Comparison of ENCODE assay signal across 32 cellular contexts in the genomic region with DNA sequence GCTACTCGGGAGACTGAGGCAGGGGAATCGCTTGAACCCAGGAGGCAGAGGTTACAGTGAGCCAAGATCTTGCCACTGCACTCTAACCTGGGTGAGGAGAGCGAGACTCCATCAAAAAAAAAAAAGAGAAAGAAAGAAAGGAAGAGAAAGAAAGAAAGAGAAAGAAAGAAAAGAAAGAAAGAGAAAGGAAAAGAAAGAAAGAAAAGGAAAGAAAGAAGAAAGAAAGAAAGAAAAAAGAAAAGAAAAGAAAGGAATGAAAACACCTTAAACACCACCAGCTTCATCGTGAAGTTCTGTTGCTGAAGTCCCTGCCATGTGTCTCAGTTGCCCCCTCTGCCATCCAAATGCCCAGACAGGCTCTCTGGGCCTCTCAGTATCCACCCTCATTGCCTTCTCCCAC. TPM values are rescaled to one million over a fixed set of nuclear protein-coding genes. Genes with fewer than 3 reads are reported as not detected.
DNase-seq lines count a peak whose midpoint lies in the region; ATAC-seq and TF ChIP-seq lines count a peak whose summit lies in the region.
"Had no signal": no experiment of that assay in that cellular context is flagged by ENCODE, and none has a peak within 500 bp of the region (broad histone marks: within the 10 kb centered on the region; RNA-seq: fewer than 3 reads in every experiment).

No MANE protein-coding gene starts in this region.

- H3K4me1 Mint-ChIP-seq in activated CD4-positive, alpha-beta T cell treated with anti-CD3 and anti-CD28 coated beads, Interleukin-2, amount 10 ng/mL, durations not matched to agents 24 days and 14 days: peaks cover 69% of the 10 kb centered on the region
- H3K4me1 Mint-ChIP-seq in CD8-positive, alpha-beta memory T cell: peaks cover 77 to 91% (median 87%) of the 10 kb centered on the region in 3 donors
- peaks cover 83% of the 10 kb centered on the region for H3K4me1 Mint-ChIP-seq in activated naive CD8-positive, alpha-beta T cell (ENCODE audit: low read depth)
- H3K4me1 Mint-ChIP-seq in naive thymus-derived CD8-positive, alpha-beta T cell: peaks cover 48 to 90% (median 86%) of the 10 kb centered on the region in 4 donors

- no peaks in the 10 kb centered on the region for H3K9me3 ChIP-seq in CD8-positive, alpha-beta memory T cell (ENCODE audit: low read length)
- H3K9me3 ChIP-seq in sigmoid colon: no peaks in the 10 kb centered on the region
- H3K9me3 ChIP-seq: heart left ventricle, SJCRH30, suprapubic skin had no signal

- H3K4me3 ChIP-seq in CD8-positive, alpha-beta memory T cell (ENCODE audit: low read length): no peak overlapping the region
- no peak overlapping the region for H3K4me3 ChIP-seq in sigmoid colon
- H3K4me3 ChIP-seq: GM12878, heart left ventricle, SJCRH30, suprapubic skin had no signal

- no peak for ATAC-seq in naive thymus-derived CD8-positive, alpha-beta T cell
- no peak for ATAC-seq in GM19324 (IDR thresholded peaks at IDR 0.05; ENCODE audit: low FRiP score, unreplicated experiment)
- ATAC-seq: GM12878, heart left ventricle had no signal

- H3K4me3 Mint-ChIP-seq in activated CD4-positive, alpha-beta T cell treated with anti-CD3 and anti-CD28 coated beads, Interleukin-2, amount 10 ng/mL, durations not matched to agents 24 days and 14 days: no peak overlapping the region
- peak overlapping the region in 1 of 7 donors; percentile 38 for H3K4me3 Mint-ChIP-seq in CD8-positive, alpha-beta memory T cell
- no peak overlapping the region for H3K4me3 Mint-ChIP-seq in activated naive CD8-positive, alpha-beta T cell
- H3K4me3 Mint-ChIP-seq in naive thymus-derived CD8-positive, alpha-beta T cell: peak overlapping the region in 8 of 10 donors; percentile 23 to 68 (median 40)
- H3K4me3 Mint-ChIP-seq: brain; T-helper 2 cell treated with Interferon-gamma antibody and Interleukin-4, amounts not matched to agents 5 μg/mL and 100 μg/mL, for 36 hours had no signal

- no peaks in the 10 kb centered on the region for H3K36me3 ChIP-seq in CD8-positive, alpha-beta memory T cell (ENCODE audit: insufficient read depth, low read length)
- no peaks in the 10 kb centered on the region for H3K36me3 ChIP-seq in sigmoid colon
- H3K36me3 ChIP-seq: heart left ventricle, SJCRH30, suprapubic skin had no signal

- H3K36me3 Mint-ChIP-seq in activated CD4-positive, alpha-beta T cell treated with anti-CD3 and anti-CD28 coated beads, Interleukin-2, amount 10 ng/mL, durations not matched to agents 24 days and 14 days (ENCODE audit: low read depth): no peaks in the 10 kb centered on the region
- H3K36me3 Mint-ChIP-seq in CD8-positive, alpha-beta memory T cell: no peaks in the 10 kb centered on the region
- no peaks in the 10 kb centered on the region for H3K36me3 Mint-ChIP-seq in activated naive CD8-positive, alpha-beta T cell
- no peaks in the 10 kb centered on the region for H3K36me3 Mint-ChIP-seq in naive thymus-derived CD8-positive, alpha-beta T cell
- H3K36me3 Mint-ChIP-seq: brain had no signal

- H3K9me3 Mint-ChIP-seq in activated CD4-positive, alpha-beta T cell treated with anti-CD3 and anti-CD28 coated beads, Interleukin-2, amount 10 ng/mL, durations not matched to agents 24 days and 14 days: no peaks in the 10 kb centered on the region
- H3K9me3 Mint-ChIP-seq in CD8-positive, alpha-beta memory T cell: no peaks in the 10 kb centered on the region
- H3K9me3 Mint-ChIP-seq in activated naive CD8-positive, alpha-beta T cell (ENCODE audit: low read depth): no peaks in the 10 kb centered on the region
- no peaks in the 10 kb centered on the region for H3K9me3 Mint-ChIP-seq in naive thymus-derived CD8-positive, alpha-beta T cell
- H3K9me3 Mint-ChIP-seq: brain; T-helper 2 cell treated with Interferon-gamma antibody and Interleukin-4, amounts not matched to agents 5 μg/mL and 100 μg/mL, for 36 hours had no signal

- no peaks in the 10 kb centered on the region for H3K27me3 Mint-ChIP-seq in activated CD4-positive, alpha-beta T cell treated with anti-CD3 and anti-CD28 coated beads, Interleukin-2, amount 10 ng/mL, durations not matched to agents 24 days and 14 days
- H3K27me3 Mint-ChIP-seq in CD8-positive, alpha-beta memory T cell: no peaks in the 10 kb centered on the region
- H3K27me3 Mint-ChIP-seq in activated naive CD8-positive, alpha-beta T cell: no peaks in the 10 kb centered on the region
- H3K27me3 Mint-ChIP-seq in naive thymus-derived CD8-positive, alpha-beta T cell: no peaks in the 10 kb centered on the region

- intact Hi-C loops in activated CD4-positive, alpha-beta T cell treated with anti-CD3 and anti-CD28 coated beads, Interleukin-2, amount 10 ng/mL, durations not matched to agents 24 days and 14 days (cut with micrococcal nuclease): no loop called here
- intact Hi-C loops in sigmoid colon (cut with DNase I): no loop called here

- DNase-seq in activated CD4-positive, alpha-beta T cell treated with anti-CD3 and anti-CD28 coated beads, Interleukin-2, amount 10 ng/mL, durations not matched to agents 24 days and 14 days: no peak
- DNase-seq in activated CD4-positive, alpha-beta T cell treated with anti-CD3 and anti-CD28 coated beads for 48 hours: no peak
- DNase-seq in CD8-positive, alpha-beta memory T cell: no peak
- no peak for DNase-seq in naive thymus-derived CD8-positive, alpha-beta T cell
- DNase-seq in NCI-H1694 treated with DMSO at 0.1 percent for 48 hours (lab: John Stamatoyannopoulos, UW) (no peak), sigmoid colon (no peak)
- DNase-seq: activated CD4-positive, alpha-beta T cell treated with anti-CD3 and anti-CD28 coated beads, Interleukin-2, amount 50 U/mL, for 48 hours; activated T-cell treated with anti-CD3 and anti-CD28 coated beads for 4 hours; AML-193; COR-L47; DMS79 treated with DMSO at 0.1 percent for 48 hours; effector CD4-positive, alpha-beta T cell; erythroblast; H7; heart left ventricle; NCI-H187 treated with DMSO at 0.1 percent for 48 hours; NCI-H2227 treated with DMSO at 0.1 percent for 48 hours; NCI-H69; nucleus accumbens; SJCRH30 had no signal

- peak overlapping the region; percentile 59 for H3K27ac Mint-ChIP-seq in activated CD4-positive, alpha-beta T cell treated with anti-CD3 and anti-CD28 coated beads, Interleukin-2, amount 10 ng/mL, durations not matched to agents 24 days and 14 days
- H3K27ac Mint-ChIP-seq in CD8-positive, alpha-beta memory T cell: peak overlapping the region; percentile 85 to 98 (median 95)
- H3K27ac Mint-ChIP-seq in activated naive CD8-positive, alpha-beta T cell: peak overlapping the region; percentile 90
- H3K27ac Mint-ChIP-seq in naive thymus-derived CD8-positive, alpha-beta T cell: peak overlapping the region; percentile 97 to 100 (median 100)
- H3K27ac Mint-ChIP-seq: brain; T-helper 2 cell treated with Interferon-gamma antibody and Interleukin-4, amounts not matched to agents 5 μg/mL and 100 μg/mL, for 36 hours had no signal

- WGBS in sigmoid colon, 2 donors: 80 to 86% methylated on average over 4 of the region's 4 CpGs

- TF ChIP-seq EP300 in sigmoid colon (IDR thresholded peaks at IDR 0.05): no peak

- H3K4me1 ChIP-seq in CD8-positive, alpha-beta memory T cell (ENCODE audit: insufficient read depth, low read length): peaks cover 89% of the 10 kb centered on the region
- peaks cover 0 to 19% (median 19%) of the 10 kb centered on the region in 4 donors for H3K4me1 ChIP-seq in sigmoid colon
- H3K4me1 ChIP-seq: SJCRH30 had no signal

- no peaks in the 10 kb centered on the region for H3K27me3 ChIP-seq in CD8-positive, alpha-beta memory T cell (ENCODE audit: insufficient read depth, low read length, poor library complexity, severe bottlenecking)
- no peaks in the 10 kb centered on the region for H3K27me3 ChIP-seq in sigmoid colon
- H3K27me3 ChIP-seq: heart left ventricle, SJCRH30, suprapubic skin had no signal

- CTCF ChIA-PET in CD8-positive, alpha-beta memory T cell (lab: Charles Lee): no interaction called here

- no peak for TF ChIP-seq CTCF in sigmoid colon (IDR thresholded peaks at IDR 0.05)

- POLR2A ChIA-PET in CD8-positive, alpha-beta memory T cell (lab: Charles Lee): no interaction called here
- POLR2A ChIA-PET in naive thymus-derived CD8-positive, alpha-beta T cell (lab: Charles Lee): interaction anchor here (0.5 to 14.1 kb wide), 5 partner anchors 29 to 184 kb away, joined by 3 to 503 read pairs (median 5); partner anchors contain the start of gene DDX6

- H3K27ac ChIP-seq in CD8-positive, alpha-beta memory T cell (ENCODE audit: low read depth, low read length): no peak overlapping the region
- H3K27ac ChIP-seq in sigmoid colon: no peak overlapping the region
- H3K27ac ChIP-seq: SJCRH30, suprapubic skin had no signal

- TF ChIP-seq POLR2A in sigmoid colon (IDR thresholded peaks at IDR 0.05): no peak

RNA-seq across cellular contexts. Expression of gene CXCR5, which starts 9.9 kb away (rescaled TPM):
- 6.1 and 6.4 TPM in 2 replicates for total RNA-seq in activated CD4-positive, alpha-beta T cell treated with anti-CD3 and anti-CD28 coated beads, Interleukin-2, amount 10 ng/mL, durations not matched to agents 24 days and 14 days
- total RNA-seq in CD8-positive, alpha-beta memory T cell: 1 to 10 TPM; 5.8 to 6.3 TPM
- 4.5 TPM for polyA plus RNA-seq in CD8-positive, alpha-beta memory T cell
- total RNA-seq in naive thymus-derived CD8-positive, alpha-beta T cell: 1 to 10 TPM; 3.2 to 3.5 TPM
- polyA plus RNA-seq in naive thymus-derived CD8-positive, alpha-beta T cell: under 1 TPM; 0.17 to 0.63 (median 0.29) TPM
- not detected for total RNA-seq in sigmoid colon
- polyA plus RNA-seq in sigmoid colon: 10 to 100 TPM in 1 of 3 donors, under 1 TPM in 2; under 0.01 to 11.5 (median 0.23) TPM
- total RNA-seq: fibroblast of villous mesenchyme, H7, HT1080, lung microvascular endothelial cell, pulmonary artery endothelial cell, SJCRH30, skeletal muscle tissue, suprapubic skin, urinary bladder had no signal

RNA-seq across cellular contexts. Expression of gene BCL9L, which starts 51.9 kb away (rescaled TPM):
- total RNA-seq in activated CD4-positive, alpha-beta T cell treated with anti-CD3 and anti-CD28 coated beads, Interleukin-2, amount 10 ng/mL, durations not matched to agents 24 days and 14 days: 25.1 and 28.5 TPM in 2 replicates
- total RNA-seq in CD8-positive, alpha-beta memory T cell: 10 to 100 TPM; 39.6 to 42.8 TPM
- polyA plus RNA-seq in CD8-positive, alpha-beta memory T cell: 9.1 TPM
- 100 to 1,000 TPM; 283 TPM for total RNA-seq in naive thymus-derived CD8-positive, alpha-beta T cell
- 1 to 10 TPM; 3.1 to 8.7 (median 4.3) TPM for polyA plus RNA-seq in naive thymus-derived CD8-positive, alpha-beta T cell
- 10 to 100 TPM in 3 of 4 donors, 1 to 10 TPM in 1; 7.9 to 46.5 (median 10.8) TPM for total RNA-seq in sigmoid colon
- polyA plus RNA-seq in sigmoid colon: 10 to 100 TPM in 1 of 3 donors, 1 to 10 TPM in 2; 4.8 to 33.2 (median 7.4) TPM

Comparison
In these comparisons a context has a peak if more than half of its experiments do, and no peak if none do; other contexts are left out.
1. H3K4me3 Mint-ChIP-seq: peak in naive thymus-derived CD8-positive, alpha-beta T cell (8 of 10); none in activated CD4-positive, alpha-beta T cell treated with anti-CD3 and anti-CD28 coated beads, Interleukin-2, amount 10 ng/mL, durations not matched to agents 24 days and 14 days (single experiment) and activated naive CD8-positive, alpha-beta T cell (single experiment).
2. Peak in every context shown above with its lines, with median percentiles within 50 percentile points of each other: H3K27ac Mint-ChIP-seq.